Comparison of ENCODE assay signal across 16 cellular contexts in the genomic region with DNA sequence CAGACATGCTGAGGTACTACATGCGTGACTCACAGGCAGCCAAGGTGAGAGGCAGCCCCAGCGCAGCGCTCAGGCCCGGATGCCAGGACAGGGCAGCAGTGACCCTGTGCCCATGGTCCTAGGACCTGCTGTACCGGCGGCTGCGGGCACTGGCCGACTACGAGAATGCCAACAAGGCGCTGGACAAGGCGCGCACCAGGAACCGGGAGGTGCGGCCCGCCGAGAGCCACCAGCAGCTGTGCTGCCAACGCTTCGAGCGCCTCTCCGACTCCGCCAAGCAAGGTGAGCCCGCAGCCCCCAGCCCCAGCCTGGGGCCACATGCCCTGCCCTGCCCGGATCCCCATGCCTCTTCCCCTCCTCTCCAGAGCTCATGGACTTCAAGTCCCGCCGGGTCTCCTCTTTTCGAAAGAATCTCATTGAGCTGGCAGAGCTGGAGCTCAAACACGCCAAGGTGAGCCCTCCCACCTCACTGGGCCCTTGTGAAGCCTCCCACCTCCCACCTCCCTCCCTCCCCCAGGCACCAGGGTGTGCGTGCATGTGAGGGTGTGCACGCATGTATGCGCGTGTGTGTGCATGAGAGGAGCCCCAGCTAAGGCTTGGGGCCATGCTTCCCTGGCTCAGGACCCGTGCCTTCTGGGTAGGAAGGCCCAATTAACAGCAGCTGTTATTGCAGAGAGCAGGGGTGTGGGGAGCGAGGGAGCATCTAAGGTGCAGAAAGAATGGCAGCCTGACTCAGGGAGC. TPM values are rescaled to one million over a fixed set of nuclear protein-coding genes. Genes with fewer than 3 reads are reported as not detected.
A peak's percentile ranks its signal among the peaks of the same experiment; 100 is the strongest.
DNase-seq lines count a peak whose midpoint lies in the region; ATAC-seq and TF ChIP-seq lines count a peak whose summit lies in the region.
"Had no signal": no experiment of that assay in that cellular context is flagged by ENCODE, and none has a peak within 500 bp of the region (broad histone marks: within the 10 kb centered on the region; RNA-seq: fewer than 3 reads in every experiment).

No MANE protein-coding gene starts in this region.

- no peak overlapping the region for H2BK15ac ChIP-seq in mesenchymal stem cell (ENCODE audit: low read depth, poor library complexity, severe bottlenecking)

- no peak overlapping the region for H2AK5ac ChIP-seq in mesenchymal stem cell (ENCODE audit: low read length, severe bottlenecking)

- peak overlapping the region in 1 of 2 experiments; percentile 11 for H2BK12ac ChIP-seq in mesenchymal stem cell (ENCODE audit: low read length in 2 of 2)

- TF ChIP-seq CTCF in left ventricle myocardium inferior (IDR thresholded peaks at IDR 0.05; ENCODE audit: borderline replicate concordance): no peak

- H3K4me1 ChIP-seq in left ventricle myocardium inferior: peaks cover 41% of the 10 kb centered on the region
- peaks cover 29% of the 10 kb centered on the region for H3K4me1 ChIP-seq in mesenchymal stem cell (ENCODE audit: control insufficient read depth, insufficient read depth, low read depth, low read length)

- H3K9me3 ChIP-seq in left ventricle myocardium inferior (replicated peaks) (peaks cover 9% of the 10 kb centered on the region), T-helper 17 cell (ENCODE audit: control insufficient read depth, low read length, poor library complexity, severe bottlenecking) (no peaks in the 10 kb centered on the region), mesenchymal stem cell (ENCODE audit: control insufficient read depth, low read length) (peaks cover 5% of the 10 kb centered on the region)
- H3K9me3 ChIP-seq: ascending aorta, left lung had no signal

- no peak overlapping the region for H3K27ac ChIP-seq in left ventricle myocardium inferior (replicated peaks)
- H3K27ac ChIP-seq in mesenchymal stem cell (ENCODE audit: low read length, poor library complexity, severe bottlenecking): no peak overlapping the region
- H3K27ac ChIP-seq: ascending aorta, left lung had no signal

- H3K23ac ChIP-seq in mesenchymal stem cell (ENCODE audit: low read length in 2 of 2): no peak overlapping the region

- H3K4me3 ChIP-seq in left ventricle myocardium inferior (no peak overlapping the region), mesenchymal stem cell (ENCODE audit: insufficient read depth in 1 of 2, low read depth in 1 of 2, low read length in 2 of 2) (no peak overlapping the region)
- H3K4me3 ChIP-seq: ascending aorta, left lung had no signal

- no peaks in the 10 kb centered on the region for H3K27me3 Mint-ChIP-seq in T-helper 17 cell
- H3K27me3 Mint-ChIP-seq: progenitor cell of endocrine pancreas had no signal

- H3K9ac ChIP-seq in mesenchymal stem cell (ENCODE audit: low read length): peak overlapping the region; percentile 94

- 99% methylated on average over 33 of the region's 33 CpGs for WGBS in mesenchymal stem cell

- H3K27me3 ChIP-seq in left ventricle myocardium inferior (ENCODE audit: low read depth) (no peaks in the 10 kb centered on the region), mesenchymal stem cell (ENCODE audit: control insufficient read depth in 1 of 2, insufficient read depth in 1 of 2, low read length in 2 of 2) (no peaks in the 10 kb centered on the region)
- H3K27me3 ChIP-seq: ascending aorta, left lung had no signal

- no peak overlapping the region for H3K4ac ChIP-seq in mesenchymal stem cell (ENCODE audit: low read depth in 1 of 2, low read length in 2 of 2)

- H3K4me1 Mint-ChIP-seq in T-helper 17 cell: peaks cover 27% of the 10 kb centered on the region

- no peak overlapping the region for H3K18ac ChIP-seq in mesenchymal stem cell (ENCODE audit: low read depth in 1 of 2, low read length in 2 of 2)

- no peak overlapping the region for H3K4me3 Mint-ChIP-seq in T-helper 17 cell

- no peak for ATAC-seq in left ventricle myocardium superior
- no peak for ATAC-seq in T-helper 17 cell
- no peak for ATAC-seq in HG03045 (IDR thresholded peaks at IDR 0.05; ENCODE audit: unreplicated experiment)
- ATAC-seq: left lung had no signal

- H2BK120ac ChIP-seq in mesenchymal stem cell (ENCODE audit: low read depth, low read length): no peak overlapping the region

- no peak overlapping the region for H4K91ac ChIP-seq in mesenchymal stem cell (ENCODE audit: low read length)

- no peak overlapping the region for H2AFZ ChIP-seq in mesenchymal stem cell (ENCODE audit: low read depth, low read length)

- peaks cover 5% of the 10 kb centered on the region for H3K79me1 ChIP-seq in mesenchymal stem cell (replicated peaks; ENCODE audit: low read length, poor library complexity, severe bottlenecking)

- H2BK5ac ChIP-seq in mesenchymal stem cell (ENCODE audit: low read depth, low read length, poor library complexity, severe bottlenecking): no peak overlapping the region

- no peak overlapping the region for H3K14ac ChIP-seq in mesenchymal stem cell (ENCODE audit: low read length in 2 of 2)

- peak overlapping the region; percentile 24 for H3K27ac Mint-ChIP-seq in T-helper 17 cell

- intact Hi-C loops in left ventricle myocardium superior (cut with micrococcal nuclease) (no loop called here), left ventricle myocardium inferior (cut with micrococcal nuclease) (no loop called here)

- H3K36me3 Mint-ChIP-seq in T-helper 17 cell (ENCODE audit: low read depth): peaks cover 3% of the 10 kb centered on the region

- no peak overlapping the region for H4K8ac ChIP-seq in mesenchymal stem cell (ENCODE audit: low read length)

- H3K4me2 ChIP-seq in mesenchymal stem cell (ENCODE audit: low read length, poor library complexity, severe bottlenecking): no peak overlapping the region

- H3K36me3 ChIP-seq in left ventricle myocardium inferior: peaks cover 60% of the 10 kb centered on the region
- H3K36me3 ChIP-seq in mesenchymal stem cell (ENCODE audit: control insufficient read depth in 1 of 2, insufficient read depth in 2 of 2, low read depth in 1 of 2, low read length in 2 of 2): peaks cover 57 to 63% of the 10 kb centered on the region in 2 experiments

- peak; percentile 41 for DNase-seq in left ventricle myocardium superior
- no peak for DNase-seq in left ventricle myocardium inferior
- no peak for DNase-seq in T-helper 17 cell
- DNase-seq in mesenchymal stem cell: no peak
- no peak for DNase-seq in SHP77 (lab: John Stamatoyannopoulos, UW)
- DNase-seq in Kasumi-1 (lab: John Stamatoyannopoulos, UW): no peak
- DNase-seq in NCI-H2107 (lab: John Stamatoyannopoulos, UW): no peak
- DNase-seq: activated CD8-positive, alpha-beta memory T cell treated with anti-CD3 and anti-CD28 coated beads, Interleukin-2, amount 50 U/mL, for 4 hours; glutamatergic neuron; NCI-H1417 treated with DMSO at 0.1 percent for 48 hours; NCI-H526; stimulated activated CD4-positive, alpha-beta T cell treated with anti-CD3 and anti-CD28 coated beads, Interleukin-1b, Interleukin-23, amount 100 ng/mL, for 48 hours had no signal

RNA-seq across cellular contexts. Expression of a gene that starts 5.3 kb away (rescaled TPM):
- total RNA-seq in left ventricle myocardium superior (334 TPM), left ventricle myocardium inferior (299 TPM), T-helper 17 cell (100 to 1,000 TPM; 642 to 738 TPM)
- 1,234 TPM for polyA plus RNA-seq in mesenchymal stem cell (2013, experiment 1 of 2)
- 1,236 TPM for polyA plus RNA-seq in mesenchymal stem cell (2013, experiment 2 of 2)

RNA-seq across cellular contexts. Expression of a gene that starts 7.6 kb away (rescaled TPM):
- total RNA-seq in left ventricle myocardium superior: 37.8 TPM
- 31.5 TPM for total RNA-seq in left ventricle myocardium inferior
- total RNA-seq in T-helper 17 cell: 10 to 100 TPM; 44.9 to 55.0 TPM
- polyA plus RNA-seq in mesenchymal stem cell (2013, experiment 1 of 2): 36.8 TPM
- polyA plus RNA-seq in mesenchymal stem cell (2013, experiment 2 of 2): 36.2 TPM

RNA-seq across cellular contexts. Expression of a gene that starts 18.9 kb away (rescaled TPM):
- total RNA-seq in left ventricle myocardium superior (not detected), left ventricle myocardium inferior (not detected), T-helper 17 cell (under 1 TPM; 0.27 to 0.34 TPM)
- 0.66 TPM for polyA plus RNA-seq in mesenchymal stem cell (2013, experiment 1 of 2)
- polyA plus RNA-seq in mesenchymal stem cell (2013, experiment 2 of 2): 0.48 TPM
- total RNA-seq: ascending aorta had no signal

RNA-seq across cellular contexts. Expression of a gene that starts 19.9 kb away (rescaled TPM):
- total RNA-seq in left ventricle myocardium superior (95.2 TPM), left ventricle myocardium inferior (85.1 TPM), T-helper 17 cell (1 to 10 TPM; 5.1 to 8.0 TPM)
- polyA plus RNA-seq in mesenchymal stem cell (2013, experiment 1 of 2): 306 TPM
- 314 TPM for polyA plus RNA-seq in mesenchymal stem cell (2013, experiment 2 of 2)

RNA-seq across cellular contexts. Expression of a gene that starts 27.0 kb away (rescaled TPM):
- 1.1 TPM for total RNA-seq in left ventricle myocardium superior
- total RNA-seq in left ventricle myocardium inferior: 0.49 TPM
- total RNA-seq in T-helper 17 cell: 10 to 100 TPM; 19.7 to 52.7 TPM
- 0.11 TPM for polyA plus RNA-seq in mesenchymal stem cell (2013, experiment 1 of 2)
- not detected for polyA plus RNA-seq in mesenchymal stem cell (2013, experiment 2 of 2)
- total RNA-seq: ascending aorta, progenitor cell of endocrine pancreas had no signal
